Comparison of ENCODE assay signal across 8 cellular contexts in genomic region chr7:27150568-27151340, GRCh38. TPM values are rescaled to one million over a fixed set of nuclear protein-coding genes. Genes with fewer than 3 reads are reported as not detected.
DNase-seq lines count a peak whose midpoint lies in the region; ATAC-seq and TF ChIP-seq lines count a peak whose summit lies in the region.

No MANE protein-coding gene starts in this region.

- peaks cover 1% of the 10 kb centered on the region for H3K36me3 Mint-ChIP-seq in activated naive CD8-positive, alpha-beta T cell treated with anti-CD3 and anti-CD28 coated beads, Interleukin-2, amount 50 U/mL, for 24 hours (ENCODE audit: low read depth)

- peak overlapping the region; percentile 74 for H3K9ac ChIP-seq in IMR-90 (ENCODE audit: low read depth, low read length)

- peak; percentile 78 for ATAC-seq in GM21515 (IDR thresholded peaks at IDR 0.05; ENCODE audit: unreplicated experiment)
- peak; percentile 71 for ATAC-seq in IMR-90 (ENCODE audit: low read depth)
- peak; percentile 73 for ATAC-seq in activated naive CD8-positive, alpha-beta T cell treated with anti-CD3 and anti-CD28 coated beads, Interleukin-2, amount 50 U/mL, for 24 hours
- no peak for ATAC-seq in HG02623 (IDR thresholded peaks at IDR 0.05; ENCODE audit: unreplicated experiment)

- in situ Hi-C loops in IMR-90 (cut with MboI; ENCODE audit: low sequenced_read_pairs), result no loop called here
- in situ Hi-C loops in SK-MEL-5 (cut with HindIII; ENCODE audit: low pct_unique_long_range_greater_than_20kb, low sequenced_read_pairs), result no loop called here

- H4K8ac ChIP-seq in IMR-90 (ENCODE audit: low read depth in 2 of 2, low read length in 2 of 2), result peak overlapping the region; percentile 55 to 75; a peak in 2 of 4 replicates

- no peak overlapping the region for H3K27ac Mint-ChIP-seq in activated naive CD8-positive, alpha-beta T cell treated with anti-CD3 and anti-CD28 coated beads, Interleukin-2, amount 50 U/mL, for 24 hours

- H3K4me3 Mint-ChIP-seq in activated naive CD8-positive, alpha-beta T cell treated with anti-CD3 and anti-CD28 coated beads, Interleukin-2, amount 50 U/mL, for 24 hours, result peak overlapping the region; percentile 57

- H4K20me1 ChIP-seq in IMR-90 (ENCODE audit: insufficient read depth, low read length), result no peaks in the 10 kb centered on the region

- WGBS in IMR-90 (ENCODE audit: extremely low coverage in 2 of 2, insufficient read length in 1 of 2), 2 experiments, result 3% methylated on average over 33 of the region's 58 CpGs; no CpG with 5 or more reads in 1 of the 2 experiments

- H4K91ac ChIP-seq in IMR-90 (ENCODE audit: insufficient read depth, low read depth, low read length), result peak overlapping the region; percentile 65

- H3K14ac ChIP-seq in IMR-90 (replicated peaks; ENCODE audit: low read depth, low read length), result peak overlapping the region; percentile 23; the same call in 1 of the 2 replicates

- no peak overlapping the region for H2BK20ac ChIP-seq in IMR-90 (ENCODE audit: low read depth, low read length)

- peak overlapping the region; percentile 27 for H2BK120ac ChIP-seq in IMR-90 (ENCODE audit: low read depth, low read length)

- peak overlapping the region; percentile 38; the same call in 1 of the 2 replicates for H3K18ac ChIP-seq in IMR-90 (ENCODE audit: low read depth, low read length)

- H3K36me3 ChIP-seq in IMR-90 (ENCODE audit: control insufficient read depth, insufficient read depth, low read length), result no peaks in the 10 kb centered on the region; the same call in 1 of the 2 replicates
- H3K36me3 ChIP-seq in left ventricle myocardium inferior, result no peaks in the 10 kb centered on the region

- POLR2A ChIA-PET in IMR-90 (lab: Charles Lee; ENCODE audit: unreplicated experiment), result no interaction called here

- H2AFZ ChIP-seq in IMR-90 (replicated peaks; ENCODE audit: low read length, poor library complexity), result peak overlapping the region; percentile 84

- peaks cover 3% of the 10 kb centered on the region; the same call in 1 of the 2 replicates for H3K9me1 ChIP-seq in IMR-90 (ENCODE audit: insufficient read depth, low read length)

- DNase-seq in DMS79 treated with DMSO at 0.1 percent for 48 hours (lab: John Stamatoyannopoulos, UW), result peak; percentile 81
- DNase-seq in IMR-90, result peak; percentile 78
- DNase-seq in SK-MEL-5 (ENCODE audit: low read depth, low spot score), result peak; percentile 85
- DNase-seq in activated naive CD8-positive, alpha-beta T cell treated with anti-CD3 and anti-CD28 coated beads, Interleukin-2, amount 50 U/mL, for 24 hours, result peak; percentile 71
- DNase-seq in left ventricle myocardium inferior, result peak; percentile 51
- peak; percentile 92 for DNase-seq in retina

- H3K9me3 ChIP-seq in IMR-90 (ENCODE audit: control insufficient read depth, insufficient read depth, low read length) (no peaks in the 10 kb centered on the region), left ventricle myocardium inferior (replicated peaks) (no peaks in the 10 kb centered on the region)

- TF ChIP-seq RAD21 in IMR-90 (IDR thresholded peaks at IDR 0.05; ENCODE audit: low read length), result peak; percentile 50

- H3K4me1 ChIP-seq in IMR-90 (ENCODE audit: control insufficient read depth, insufficient read depth, low read length) (peaks cover 15% of the 10 kb centered on the region), left ventricle myocardium inferior (peaks cover 56% of the 10 kb centered on the region)

- peak overlapping the region; percentile 42 for H3K4ac ChIP-seq in IMR-90 (ENCODE audit: low read depth, low read length)

- H2BK5ac ChIP-seq in IMR-90 (ENCODE audit: low read depth, low read length, poor library complexity, severe bottlenecking), result peak overlapping the region; percentile 22

- H3K27me3 ChIP-seq in IMR-90 (ENCODE audit: control insufficient read depth, insufficient read depth, low read length) (no peaks in the 10 kb centered on the region), left ventricle myocardium inferior (ENCODE audit: low read depth) (peaks cover 100% of the 10 kb centered on the region)

- H3K23ac ChIP-seq in IMR-90 (ENCODE audit: low read depth, low read length), result peak overlapping the region; percentile 43

- dilution Hi-C loops in IMR-90 (cut with HindIII; ENCODE audit: low sequenced_read_pairs, unreplicated experiment), result no loop called here

- H4K5ac ChIP-seq in IMR-90 (ENCODE audit: low read depth, low read length), result peak overlapping the region; percentile 49

- H3K4me2 ChIP-seq in IMR-90 (ENCODE audit: low read depth, low read length), result peak overlapping the region; percentile 87

- intact Hi-C loops in IMR-90 (cut with micrococcal nuclease), result no loop called here
- intact Hi-C loops in left ventricle myocardium inferior (cut with micrococcal nuclease), result no loop called here

- 0 out of 3 replicates have a peak overlapping the region, but pooled peaks have one; percentile 9 for H2BK15ac ChIP-seq in IMR-90 (ENCODE audit: low read depth, low read length)

- peaks cover 9 to 31% of the 10 kb centered on the region in 2 experiments; a peak in 3 of 4 replicates for H3K79me1 ChIP-seq in IMR-90 (ENCODE audit: low read depth in 1 of 2, low read length in 2 of 2)

- H3K4me3 ChIP-seq in IMR-90 (ENCODE audit: insufficient read depth, low read depth, low read length) (peak overlapping the region; percentile 54), left ventricle myocardium inferior (peak overlapping the region; percentile 55)

- H3K4me1 Mint-ChIP-seq in activated naive CD8-positive, alpha-beta T cell treated with anti-CD3 and anti-CD28 coated beads, Interleukin-2, amount 50 U/mL, for 24 hours, result peaks cover 39% of the 10 kb centered on the region

- H2AK9ac ChIP-seq in IMR-90 (replicated peaks; ENCODE audit: low read depth, low read length, poor library complexity), result peak overlapping the region; percentile 68

- H3K56ac ChIP-seq in IMR-90 (ENCODE audit: extremely low read depth, insufficient read depth, low read length), result peak overlapping the region; percentile 75

- 0 out of 2 replicates have a peak overlapping the region, but pooled peaks have one; percentile 20 for H2AK5ac ChIP-seq in IMR-90 (ENCODE audit: low read depth, low read length)

- H3K9me3 Mint-ChIP-seq in activated naive CD8-positive, alpha-beta T cell treated with anti-CD3 and anti-CD28 coated beads, Interleukin-2, amount 50 U/mL, for 24 hours, result no peaks in the 10 kb centered on the region

- TF ChIP-seq POLR2A in IMR-90 (IDR thresholded peaks at IDR 0.05; ENCODE audit: low read depth, low read length), result peak; percentile 58; the same call in 1 of the 2 replicates

- CTCF ChIA-PET in IMR-90 (lab: Yijun Ruan, JAX), result interaction anchor here (0.6 to 1.3 kb wide), 5 partner anchors 9 to 1257 kb away, joined by 3 to 5 read pairs (median 3); no protein-coding TSS in a partner anchor

- H3K27ac ChIP-seq in IMR-90 (ENCODE audit: insufficient read depth, low read length) (peak overlapping the region; percentile 83), left ventricle myocardium inferior (replicated peaks) (no peak overlapping the region)

- no TSS peak for BruUV-seq in IMR-90 (replicated peaks; lab: Mats Ljungman, UMichigan)

- TF ChIP-seq CTCF in IMR-90 (conservative IDR thresholded peaks at IDR 0.05; ENCODE audit: low read depth, low read length) (peak; percentile 78), left ventricle myocardium inferior (IDR thresholded peaks at IDR 0.05; ENCODE audit: borderline replicate concordance) (peak; percentile 88)

- peaks cover 90% of the 10 kb centered on the region for H3K27me3 Mint-ChIP-seq in activated naive CD8-positive, alpha-beta T cell treated with anti-CD3 and anti-CD28 coated beads, Interleukin-2, amount 50 U/mL, for 24 hours

RNA-seq across cellular contexts. Expression of gene HOXA3, which starts 1.6 kb away (rescaled TPM):
- 0.83 and 0.90 TPM in 2 replicates for total RNA-seq in IMR-90 (2012; rRNA removed)
- polyA plus RNA-seq in IMR-90 (2012; rRNA removed), result 5.4 and 8.8 TPM in 2 replicates
- polyA plus RNA-seq in IMR-90 (2012; cell fraction: cytosol; rRNA removed), result 4.3 and 8.1 TPM in 2 replicates
- polyA plus RNA-seq in IMR-90 (2012; cell fraction: nucleus; rRNA removed; ENCODE audit: low replicate concordance), result 17.8 and 28.7 TPM in 2 replicates
- 0.56 and 3.5 TPM in 2 replicates for total RNA-seq in SK-MEL-5 (2014; rRNA removed; shearing (Covaris generic))
- polyA plus RNA-seq in SK-MEL-5 (2015; cell fraction: cytosol; rRNA removed), result 24.5 and 32.1 TPM in 2 replicates
- 7.8 and 15.4 TPM in 2 replicates for polyA plus RNA-seq in SK-MEL-5 (2015; cell fraction: nucleus; rRNA removed)
- total RNA-seq in left ventricle myocardium inferior, result not detected

RNA-seq across cellular contexts. Expression of gene HOXA6, which starts 3.2 kb away (rescaled TPM):
- 1.4 and 1.7 TPM in 2 replicates for total RNA-seq in IMR-90 (2012; rRNA removed)
- polyA plus RNA-seq in IMR-90 (2012; rRNA removed), result 1.8 and 2.1 TPM in 2 replicates
- polyA plus RNA-seq in IMR-90 (2012; cell fraction: cytosol; rRNA removed), result 0.50 and 1.7 TPM in 2 replicates
- 3.9 and 5.3 TPM in 2 replicates for polyA plus RNA-seq in IMR-90 (2012; cell fraction: nucleus; rRNA removed; ENCODE audit: low replicate concordance)
- total RNA-seq in SK-MEL-5 (2014; rRNA removed; shearing (Covaris generic)), result 1.5 and 1.9 TPM in 2 replicates
- 1.2 and 1.6 TPM in 2 replicates for polyA plus RNA-seq in SK-MEL-5 (2015; cell fraction: cytosol; rRNA removed)
- polyA plus RNA-seq in SK-MEL-5 (2015; cell fraction: nucleus; rRNA removed), result 2.2 and 3.5 TPM in 2 replicates
- total RNA-seq in left ventricle myocardium inferior, result not detected

RNA-seq across cellular contexts. Expression of gene HOXA7, which starts 5.7 kb away (rescaled TPM):
- total RNA-seq in IMR-90 (2012; rRNA removed) (under 0.01 and 0.18 TPM in 2 replicates), left ventricle myocardium inferior (0.36 TPM)
- 1.7 TPM in 2 replicates for polyA plus RNA-seq in IMR-90 (2012; rRNA removed)
- polyA plus RNA-seq in IMR-90 (2012; cell fraction: cytosol; rRNA removed), result 2.0 and 2.2 TPM in 2 replicates
- 0.51 and 0.71 TPM in 2 replicates for polyA plus RNA-seq in IMR-90 (2012; cell fraction: nucleus; rRNA removed; ENCODE audit: low replicate concordance)
- 0.45 TPM in 1 of 2 replicates, not detected in the other for total RNA-seq in SK-MEL-5 (2014; rRNA removed; shearing (Covaris generic))
- 0.26 and 0.66 TPM in 2 replicates for polyA plus RNA-seq in SK-MEL-5 (2015; cell fraction: cytosol; rRNA removed)
- 1.4 TPM in 1 of 2 replicates, not detected in the other for polyA plus RNA-seq in SK-MEL-5 (2015; cell fraction: nucleus; rRNA removed)

RNA-seq across cellular contexts. Expression of gene HOXA5, which starts 7.3 kb away (rescaled TPM):
- 19.9 and 23.9 TPM in 2 replicates for total RNA-seq in IMR-90 (2012; rRNA removed)
- polyA plus RNA-seq in IMR-90 (2012; rRNA removed), result 28.1 and 29.4 TPM in 2 replicates
- polyA plus RNA-seq in IMR-90 (2012; cell fraction: cytosol; rRNA removed), result 27.6 and 56.3 TPM in 2 replicates
- polyA plus RNA-seq in IMR-90 (2012; cell fraction: nucleus; rRNA removed; ENCODE audit: low replicate concordance), result 34.9 and 41.0 TPM in 2 replicates
- total RNA-seq in SK-MEL-5 (2014; rRNA removed; shearing (Covaris generic)), result 6.5 and 10.3 TPM in 2 replicates
- polyA plus RNA-seq in SK-MEL-5 (2015; cell fraction: cytosol; rRNA removed), result 5.2 and 6.8 TPM in 2 replicates
- polyA plus RNA-seq in SK-MEL-5 (2015; cell fraction: nucleus; rRNA removed), result 4.6 and 25.4 TPM in 2 replicates
- not detected for total RNA-seq in left ventricle myocardium inferior

RNA-seq across cellular contexts. Expression of gene HOXA9, which starts 14.6 kb away (rescaled TPM):
- 0.18 and 0.28 TPM in 2 replicates for total RNA-seq in IMR-90 (2012; rRNA removed)
- 0.32 and 0.59 TPM in 2 replicates for polyA plus RNA-seq in IMR-90 (2012; rRNA removed)
- 0.10 and 0.26 TPM in 2 replicates for polyA plus RNA-seq in IMR-90 (2012; cell fraction: cytosol; rRNA removed)
- 0.59 and 0.63 TPM in 2 replicates for polyA plus RNA-seq in IMR-90 (2012; cell fraction: nucleus; rRNA removed; ENCODE audit: low replicate concordance)
- total RNA-seq in SK-MEL-5 (2014; rRNA removed; shearing (Covaris generic)), result not detected in 2 replicates
- not detected in 2 replicates for polyA plus RNA-seq in SK-MEL-5 (2015; cell fraction: cytosol; rRNA removed)
- not detected in 2 replicates for polyA plus RNA-seq in SK-MEL-5 (2015; cell fraction: nucleus; rRNA removed)
- not detected for total RNA-seq in left ventricle myocardium inferior
